ENCODE assay signal across 15 cellular contexts in genomic region chr9:2307480-2307879, GRCh38.
DNase-seq lines count a peak whose midpoint lies in the region; ATAC-seq, FAIRE-seq and TF ChIP-seq lines count a peak whose summit lies in the region.
"Had no signal": no experiment of that assay in that cellular context is flagged by ENCODE, and none has a peak within 500 bp of the region (broad histone marks: within the 10 kb centered on the region; RNA-seq: fewer than 3 reads in every experiment).

No MANE protein-coding gene starts in this region.

- no peaks in the 10 kb centered on the region for H3K4me1 ChIP-seq in H1 (replicated peaks in 1 of 4; ENCODE audit: control insufficient read depth in 3 of 4, insufficient read depth in 4 of 4, low read length in 3 of 4)
- H3K4me1 ChIP-seq in upper lobe of right lung = no peaks in the 10 kb centered on the region

- H2AFZ ChIP-seq in H1 (ENCODE audit: low read length) = no peak overlapping the region

- H3K4me3 ChIP-seq in AG10803 (ENCODE audit: low read length) (no peak overlapping the region), HFF-Myc (replicated peaks; ENCODE audit: low read depth, low read length) (no peak overlapping the region), H1 (ENCODE audit: extremely low read depth in 1 of 4, insufficient read depth in 2 of 4, low read depth in 3 of 4, low read length in 4 of 4) (no peak overlapping the region), upper lobe of right lung (no peak overlapping the region)
- H3K4me3 ChIP-seq: ovary had no signal

- no peak overlapping the region for H4K5ac ChIP-seq in H1 (ENCODE audit: insufficient read length, low read depth, low read length)

- H3K9me3 Mint-ChIP-seq in stimulated activated naive CD8-positive, alpha-beta T cell treated with anti-CD3 and anti-CD28 coated beads, Interleukin-15, amount 100 ng/mL, for 72 hours = peaks cover 15 to 23% of the 10 kb centered on the region in 2 donors

- no peak overlapping the region for H2BK20ac ChIP-seq in H1 (ENCODE audit: low read length)

- no peaks in the 10 kb centered on the region for H3K27me3 ChIP-seq in H1 (replicated peaks in 1 of 4; ENCODE audit: control insufficient read depth in 3 of 4, extremely low read depth in 1 of 4, insufficient read depth in 3 of 4, low read length in 3 of 4)
- H3K27me3 ChIP-seq in upper lobe of right lung = no peaks in the 10 kb centered on the region
- H3K27me3 ChIP-seq: ovary had no signal

- H2BK12ac ChIP-seq in H1 (ENCODE audit: low read depth, low read length) = no peak overlapping the region

- no peak overlapping the region for H2AK5ac ChIP-seq in H1 (ENCODE audit: low read depth, low read length)

- H2BK15ac ChIP-seq in H1 (ENCODE audit: low read length) = no peak overlapping the region

- H3K36me3 ChIP-seq in H1 (ENCODE audit: control insufficient read depth in 2 of 4, insufficient read depth in 4 of 4, low read length in 3 of 4) = no peaks in the 10 kb centered on the region
- no peaks in the 10 kb centered on the region for H3K36me3 ChIP-seq in upper lobe of right lung
- H3K36me3 ChIP-seq: ovary had no signal

- no peak overlapping the region for H3K4me2 ChIP-seq in H1 (ENCODE audit: insufficient read depth in 1 of 2, low read depth in 2 of 2, low read length in 2 of 2)

- no peak for TF ChIP-seq CTCF in AG10803 (conservative IDR thresholded peaks at IDR 0.05; ENCODE audit: low read length)
- no peak for TF ChIP-seq CTCF in HFF-Myc (IDR thresholded peaks at IDR 0.05; ENCODE audit: low read depth, low read length, missing control alignments)
- no peak for TF ChIP-seq CTCF in H1 (IDR thresholded peaks at IDR 0.05; ENCODE audit: control extremely low read depth in 1 of 3, insufficient read depth in 1 of 3, low read depth in 1 of 3, low read length in 3 of 3)
- no peak for TF ChIP-seq CTCF in upper lobe of right lung (IDR thresholded peaks at IDR 0.05)

- H3K9me3 ChIP-seq in H1 (ENCODE audit: insufficient read depth in 2 of 2, low read depth in 1 of 2, low read length in 1 of 2) = peaks cover 2 to 16% of the 10 kb centered on the region in 2 experiments; a peak in 2 of 4 replicates
- peaks cover 6% of the 10 kb centered on the region for H3K9me3 ChIP-seq in upper lobe of right lung
- H3K9me3 ChIP-seq: ovary had no signal

- peak; percentile 91 for DNase-seq in AG10803 (ENCODE audit: low read depth)
- peak; percentile 81 for DNase-seq in HFF-Myc (ENCODE audit: extremely low read depth, low read depth)
- DNase-seq in H1 (ENCODE audit: low read depth in 1 of 2, low spot score in 2 of 2) = peak in 1 of 2 experiments; percentile 11
- no peak for DNase-seq in upper lobe of right lung
- no peak for DNase-seq in stimulated activated naive CD8-positive, alpha-beta T cell treated with anti-CD3 and anti-CD28 coated beads, Interleukin-15, amount 100 ng/mL, for 72 hours
- no peak for DNase-seq in NCI-H446 (lab: John Stamatoyannopoulos, UW)
- DNase-seq: kidney, NCI-H1048, NCI-H345, ovary, small intestine had no signal

- intact Hi-C loops in upper lobe of right lung (cut with DNase I) = no loop called here

- H3K18ac ChIP-seq in H1 (ENCODE audit: extremely low read depth, low read length) = no peak overlapping the region

- H4K20me1 ChIP-seq in H1 (replicated peaks in 1 of 2; ENCODE audit: control insufficient read depth in 1 of 2, insufficient read depth in 2 of 2, low read length in 2 of 2) = no peaks in the 10 kb centered on the region

- FAIRE-seq in H1 (lab: Jason Lieb, UNC) = no peak
- FAIRE-seq in islet of Langerhans (lab: Jason Lieb, UNC) = peak; percentile 45
- FAIRE-seq: kidney, small intestine had no signal

- POLR2A ChIA-PET in H1 (lab: Charles Lee; ENCODE audit: partially characterized antibody) = no interaction called here

- no peak overlapping the region for H3K27ac Mint-ChIP-seq in stimulated activated naive CD8-positive, alpha-beta T cell treated with anti-CD3 and anti-CD28 coated beads, Interleukin-15, amount 100 ng/mL, for 72 hours
- H3K27ac Mint-ChIP-seq: stimulated activated naive CD8-positive, alpha-beta T cell treated with anti-CD3 and anti-CD28 coated beads, Interleukin-15, Interleukin-2, amounts not matched to agents 100 ng/mL and 50 ng/mL, for 24 hours had no signal

- no peak for TF ChIP-seq EP300 in H1 (IDR thresholded peaks at IDR 0.05; ENCODE audit: borderline replicate concordance in 1 of 2, low read depth in 2 of 2, low read length in 2 of 2)

- no peak for TF ChIP-seq RAD21 in H1 (IDR thresholded peaks at IDR 0.05 in 1 of 2, conservative IDR thresholded peaks at IDR 0.05 in 1 of 2; ENCODE audit: low read depth in 2 of 2, low read length in 2 of 2)

- CTCF ChIA-PET in H1 (lab: Charles Lee; ENCODE audit: partially characterized antibody) = no interaction called here

- H2BK120ac ChIP-seq in H1 (replicated peaks; ENCODE audit: low read depth, low read length) = no peak overlapping the region

- no peaks in the 10 kb centered on the region for H3K23me2 ChIP-seq in H1 (ENCODE audit: low read depth, low read length)

- no peaks in the 10 kb centered on the region for H3K79me2 ChIP-seq in H1 (ENCODE audit: control insufficient read depth in 1 of 2, insufficient read depth in 2 of 2, low read length in 2 of 2)

- no peak overlapping the region for H3K23ac ChIP-seq in H1 (ENCODE audit: insufficient read length)

- no peak overlapping the region for H3K14ac ChIP-seq in H1 (ENCODE audit: insufficient read length)

- H3K9ac ChIP-seq in H1 (replicated peaks in 1 of 4; ENCODE audit: extremely low read depth in 1 of 4, low read depth in 3 of 4, low read length in 3 of 4) = no peak overlapping the region

- H4K8ac ChIP-seq in H1 (ENCODE audit: extremely low read depth, insufficient read depth, low read length) = no peak overlapping the region

- no peaks in the 10 kb centered on the region for H3K4me1 Mint-ChIP-seq in stimulated activated naive CD8-positive, alpha-beta T cell treated with anti-CD3 and anti-CD28 coated beads, Interleukin-15, amount 100 ng/mL, for 72 hours

- no peak for ATAC-seq in upper lobe of right lung
- no peak for ATAC-seq in stimulated activated naive CD8-positive, alpha-beta T cell treated with anti-CD3 and anti-CD28 coated beads, Interleukin-15, amount 100 ng/mL, for 72 hours
- ATAC-seq in GM19023 (IDR thresholded peaks at IDR 0.05; ENCODE audit: unreplicated experiment) = no peak

- TF ChIP-seq POLR2A in H1 (IDR thresholded peaks at IDR 0.05; ENCODE audit: control extremely low read depth in 1 of 2, low read depth in 2 of 2, low read length in 2 of 2) = no peak

- no peak overlapping the region for H2BK5ac ChIP-seq in H1 (ENCODE audit: low read depth, low read length)

- peaks cover 24% of the 10 kb centered on the region for H3K27me3 Mint-ChIP-seq in stimulated activated naive CD8-positive, alpha-beta T cell treated with anti-CD3 and anti-CD28 coated beads, Interleukin-15, amount 100 ng/mL, for 72 hours

- H3K27ac ChIP-seq in H1 (ENCODE audit: low read depth, low read length) (no peak overlapping the region), upper lobe of right lung (no peak overlapping the region)
- H3K27ac ChIP-seq: C4-2B, ovary had no signal

- no peaks in the 10 kb centered on the region for H3K79me1 ChIP-seq in H1 (ENCODE audit: low read depth, low read length)

- 93% methylated on average over 4 of the region's 4 CpGs; no CpG with 5 or more reads in 1 of the 2 experiments for WGBS in H1 (ENCODE audit: extremely low coverage in 1 of 2, insufficient coverage in 1 of 2, insufficient read length in 1 of 2, insufficient replicate concordance in 2 of 2, low coverage in 1 of 2, low lambda C conversion rate in 2 of 2, missing lambda C conversion rate in 1 of 2), 2 experiments

- no peak overlapping the region for H3K4me3 Mint-ChIP-seq in stimulated activated naive CD8-positive, alpha-beta T cell treated with anti-CD3 and anti-CD28 coated beads, Interleukin-15, amount 100 ng/mL, for 72 hours
- H3K4me3 Mint-ChIP-seq: stimulated activated naive CD8-positive, alpha-beta T cell treated with anti-CD3 and anti-CD28 coated beads, Interleukin-15, Interleukin-2, amounts not matched to agents 100 ng/mL and 50 ng/mL, for 24 hours had no signal

- H4K91ac ChIP-seq in H1 (replicated peaks; ENCODE audit: insufficient read length, low read length) = peak overlapping the region; percentile 3

- no peak overlapping the region for H3K56ac ChIP-seq in H1 (replicated peaks; ENCODE audit: insufficient read length, low read depth, low read length)

- H3K4ac ChIP-seq in H1 (replicated peaks; ENCODE audit: insufficient read length, low read depth, low read length) = peak overlapping the region; percentile 41

TF ChIP-seq in H1, 55 proteins besides CTCF, POLR2A, EP300 and RAD21:
- TF ChIP-seq BACH1 (IDR thresholded peaks at IDR 0.05; ENCODE audit: low read length) (no peak), BRCA1 (IDR thresholded peaks at IDR 0.05; ENCODE audit: low read depth, low read length) (no peak), NANOG (IDR thresholded peaks at IDR 0.05; ENCODE audit: insufficient read depth, low read depth, low read length, poor library complexity, severe bottlenecking) (no peak), EGR1 (IDR thresholded peaks at IDR 0.05; ENCODE audit: borderline replicate concordance, low read depth, low read length) (no peak), BCL11A (IDR thresholded peaks at IDR 0.05; ENCODE audit: low read depth in 2 of 2, low read length in 2 of 2) (no peak), ZNF274 (IDR thresholded peaks at IDR 0.05; ENCODE audit: borderline replicate concordance, extremely low read depth, low read length) (no peak)

Comparison
In these comparisons a context has a peak if more than half of its experiments do, and no peak if none do; other contexts are left out.
1. DNase-seq: peak in AG10803 (single experiment) and HFF-Myc (single experiment); none in upper lobe of right lung (single experiment), stimulated activated naive CD8-positive, alpha-beta T cell treated with anti-CD3 and anti-CD28 coated beads, Interleukin-15, amount 100 ng/mL, for 72 hours (0 of 2) and NCI-H446 (0 of 2).